In the genomic region with DNA sequence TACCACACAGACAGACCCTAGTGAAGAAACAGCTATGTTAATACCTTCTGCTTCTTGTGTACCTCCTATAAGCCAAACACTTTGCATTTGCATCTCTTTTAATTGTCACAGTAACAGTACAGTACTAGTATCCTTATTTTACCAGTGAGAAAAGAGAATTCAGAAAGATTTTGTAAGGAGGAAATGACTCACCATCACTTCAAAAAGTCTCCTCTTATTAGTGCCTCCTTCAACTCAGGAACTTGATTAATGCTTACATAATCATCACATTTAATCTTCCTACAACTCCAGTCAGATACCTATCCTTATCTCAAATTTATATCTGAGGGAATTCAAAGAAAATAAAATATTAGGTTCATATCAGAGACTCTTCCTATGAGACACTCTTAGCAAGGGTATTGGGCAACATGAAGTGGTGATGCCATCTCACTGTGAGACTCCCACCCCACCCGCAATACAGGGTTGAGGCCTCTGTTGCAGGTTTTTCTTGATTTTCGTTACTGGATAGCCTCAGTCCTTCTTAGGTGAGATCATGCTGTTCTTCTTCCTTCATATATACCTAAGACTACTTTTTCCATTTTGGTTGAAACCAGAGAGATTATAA, we compare ENCODE assay signal across 15 cellular contexts. TPM values are rescaled to one million over a fixed set of nuclear protein-coding genes. Genes with fewer than 3 reads are reported as not detected.
A peak's percentile ranks its signal among the peaks of the same experiment; 100 is the strongest.
DNase-seq lines count a peak whose midpoint lies in the region; ATAC-seq and TF ChIP-seq lines count a peak whose summit lies in the region.
"Had no signal": no experiment of that assay in that cellular context is flagged by ENCODE, and none has a peak within 500 bp of the region (broad histone marks: within the 10 kb centered on the region; RNA-seq: fewer than 3 reads in every experiment).

No MANE protein-coding gene starts in this region.

- H3K27me3 Mint-ChIP-seq in T-helper 2 cell treated with Interferon-gamma antibody and Interleukin-4, amounts not matched to agents 5 μg/mL and 100 μg/mL, for 36 hours (ENCODE audit: low read depth), result no peaks in the 10 kb centered on the region
- H3K27me3 Mint-ChIP-seq in activated naive CD8-positive, alpha-beta T cell treated with anti-CD3 and anti-CD28 coated beads, Interleukin-2, amount 50 U/mL, for 24 hours, result no peaks in the 10 kb centered on the region
- H3K27me3 Mint-ChIP-seq: central memory CD8-positive, alpha-beta T cell; naive thymus-derived CD8-positive, alpha-beta T cell had no signal

- H3K9me3 ChIP-seq in body of pancreas, result no peaks in the 10 kb centered on the region

- H3K36me3 ChIP-seq in body of pancreas (replicated peaks in 1 of 2; ENCODE audit: insufficient read depth in 1 of 2, low read depth in 2 of 2), result no peaks in the 10 kb centered on the region

- no peak for TF ChIP-seq POLR2A in body of pancreas (IDR thresholded peaks at IDR 0.05)

- TF ChIP-seq CTCF in body of pancreas (IDR thresholded peaks at IDR 0.05), result no peak

- H3K9me3 Mint-ChIP-seq in T-helper 2 cell treated with Interferon-gamma antibody and Interleukin-4, amounts not matched to agents 5 μg/mL and 100 μg/mL, for 36 hours, result no peaks in the 10 kb centered on the region
- no peaks in the 10 kb centered on the region for H3K9me3 Mint-ChIP-seq in activated naive CD8-positive, alpha-beta T cell treated with anti-CD3 and anti-CD28 coated beads, Interleukin-2, amount 50 U/mL, for 24 hours
- H3K9me3 Mint-ChIP-seq: central memory CD8-positive, alpha-beta T cell; H9; naive thymus-derived CD8-positive, alpha-beta T cell had no signal

- no peaks in the 10 kb centered on the region for H3K27me3 ChIP-seq in body of pancreas

- no peaks in the 10 kb centered on the region for H3K36me3 Mint-ChIP-seq in T-helper 2 cell treated with Interferon-gamma antibody and Interleukin-4, amounts not matched to agents 5 μg/mL and 100 μg/mL, for 36 hours (ENCODE audit: low read depth)
- H3K36me3 Mint-ChIP-seq in activated naive CD8-positive, alpha-beta T cell treated with anti-CD3 and anti-CD28 coated beads, Interleukin-2, amount 50 U/mL, for 24 hours (ENCODE audit: low read depth), result no peaks in the 10 kb centered on the region
- H3K36me3 Mint-ChIP-seq: naive thymus-derived CD8-positive, alpha-beta T cell had no signal

- peaks cover 4% of the 10 kb centered on the region for H3K4me1 ChIP-seq in body of pancreas

- DNase-seq in T-helper 2 cell treated with Interferon-gamma antibody and Interleukin-4, amounts not matched to agents 5 μg/mL and 100 μg/mL, for 36 hours (ENCODE audit: low spot score), result no peak
- DNase-seq in T-helper 2 cell (no peak), Kasumi-1 (lab: John Stamatoyannopoulos, UW) (peak; percentile 61 to 64), putamen (ENCODE audit: low spot score) (peak; percentile 20), body of pancreas (no peak), G401 (ENCODE audit: low spot score) (no peak), NCI-H1105 (lab: John Stamatoyannopoulos, UW) (no peak)
- DNase-seq in activated naive CD8-positive, alpha-beta T cell treated with anti-CD3 and anti-CD28 coated beads, Interleukin-2, amount 50 U/mL, for 24 hours, result no peak
- DNase-seq: ACHN; activated CD4-positive, alpha-beta T cell treated with anti-CD3 and anti-CD28 coated beads for 48 hours; H9; hippocampal formation; naive thymus-derived CD8-positive, alpha-beta T cell; NCI-H524 treated with DMSO at 0.1 percent for 48 hours had no signal

- H3K4me3 ChIP-seq in body of pancreas, result no peak overlapping the region

- H3K4me1 Mint-ChIP-seq in T-helper 2 cell treated with Interferon-gamma antibody and Interleukin-4, amounts not matched to agents 5 μg/mL and 100 μg/mL, for 36 hours (ENCODE audit: low read depth), result peaks cover 44% of the 10 kb centered on the region
- H3K4me1 Mint-ChIP-seq in activated naive CD8-positive, alpha-beta T cell treated with anti-CD3 and anti-CD28 coated beads, Interleukin-2, amount 50 U/mL, for 24 hours, result peaks cover 32% of the 10 kb centered on the region

- WGBS in body of pancreas, 2 donors, result 74 to 75% methylated on average over 2 of the region's 2 CpGs

- no peak overlapping the region for H3K4me3 Mint-ChIP-seq in T-helper 2 cell treated with Interferon-gamma antibody and Interleukin-4, amounts not matched to agents 5 μg/mL and 100 μg/mL, for 36 hours
- no peak overlapping the region for H3K4me3 Mint-ChIP-seq in activated naive CD8-positive, alpha-beta T cell treated with anti-CD3 and anti-CD28 coated beads, Interleukin-2, amount 50 U/mL, for 24 hours
- H3K4me3 Mint-ChIP-seq: central memory CD8-positive, alpha-beta T cell; H9; naive thymus-derived CD8-positive, alpha-beta T cell had no signal

- no peak overlapping the region for H3K27ac ChIP-seq in body of pancreas

- H3K27ac Mint-ChIP-seq in T-helper 2 cell treated with Interferon-gamma antibody and Interleukin-4, amounts not matched to agents 5 μg/mL and 100 μg/mL, for 36 hours, result peak overlapping the region; percentile 14
- no peak overlapping the region for H3K27ac Mint-ChIP-seq in activated naive CD8-positive, alpha-beta T cell treated with anti-CD3 and anti-CD28 coated beads, Interleukin-2, amount 50 U/mL, for 24 hours
- H3K27ac Mint-ChIP-seq: naive thymus-derived CD8-positive, alpha-beta T cell had no signal

- intact Hi-C loops in body of pancreas (cut with DNase I), result no loop called here

- in situ Hi-C loops in G401 (cut with HindIII; ENCODE audit: low sequenced_read_pairs), result no loop called here

- ATAC-seq in activated naive CD8-positive, alpha-beta T cell treated with anti-CD3 and anti-CD28 coated beads, Interleukin-2, amount 50 U/mL, for 24 hours, result peak; percentile 42
- ATAC-seq in body of pancreas, result no peak
- ATAC-seq: naive thymus-derived CD8-positive, alpha-beta T cell had no signal

RNA-seq across cellular contexts. Expression of gene CTSC, which starts 26.1 kb away (rescaled TPM):
- 10 to 100 TPM; 23.4 to 37.6 TPM for total RNA-seq in body of pancreas
- not detected in 2 replicates for total RNA-seq in G401 (2014; rRNA removed; shearing (Covaris generic))

Comparison
In these comparisons a context has a peak if more than half of its experiments do, and no peak if none do; other contexts are left out.
1. DNase-seq: peak in Kasumi-1 (2 of 2) and putamen (single experiment); none in T-helper 2 cell treated with Interferon-gamma antibody and Interleukin-4, amounts not matched to agents 5 μg/mL and 100 μg/mL, for 36 hours (single experiment), T-helper 2 cell (0 of 5), activated naive CD8-positive, alpha-beta T cell treated with anti-CD3 and anti-CD28 coated beads, Interleukin-2, amount 50 U/mL, for 24 hours (single experiment), body of pancreas (0 of 4), G401 (single experiment) and NCI-H1105 (single experiment).
2. RNA of gene CTSC, which starts 26.1 kb away (total RNA-seq): 23.4 to 37.6 TPM in body of pancreas; not detected in G401; every median in the first group is over 10 times any median in the second.